In the genomic region with DNA sequence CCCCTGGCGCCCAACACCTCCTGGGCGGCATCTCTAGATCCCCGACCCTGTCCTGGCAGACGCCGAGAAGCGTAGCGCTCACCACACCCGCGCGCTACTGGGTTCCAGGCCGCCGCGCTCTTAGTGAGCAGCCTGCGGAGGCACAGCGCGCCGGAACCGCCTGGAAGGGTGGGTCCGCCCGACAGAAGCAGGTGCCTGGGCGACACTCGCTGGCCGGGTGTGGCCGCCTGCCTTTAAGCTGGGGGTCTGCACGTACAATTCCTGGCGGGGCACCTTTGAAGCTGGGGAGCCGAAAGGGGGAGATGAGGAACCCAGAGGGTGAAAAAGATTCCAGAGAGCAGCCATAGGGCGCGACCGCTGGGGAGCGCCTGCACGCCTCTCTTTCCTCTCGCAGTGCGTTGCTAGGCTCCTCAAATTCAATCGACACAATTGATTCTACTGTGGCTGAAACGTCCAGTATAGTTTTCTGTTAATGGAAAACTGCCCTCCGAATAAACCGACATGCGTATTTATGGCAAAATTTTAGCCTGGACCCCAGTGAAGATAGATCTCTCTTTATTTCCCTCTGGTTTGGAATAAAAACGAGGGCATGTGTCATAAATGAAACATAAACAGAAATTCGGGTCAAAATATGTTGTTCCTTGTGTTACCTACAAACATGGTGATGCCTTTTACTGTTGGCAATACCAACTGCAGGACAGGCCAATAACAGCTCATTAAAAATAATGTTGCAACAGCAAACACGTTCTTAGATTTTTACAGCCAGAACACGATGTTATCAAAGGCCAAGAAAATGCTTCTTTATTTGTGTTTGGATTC, we compare ENCODE assay signal across 1 cellular context.
TF ChIP-seq lines count a peak whose summit lies in the region.

No MANE protein-coding gene starts in this region.

TF ChIP-seq in HEK293T, 16 proteins besides CTCF, POLR2A, EP300 and RAD21 (continued from another document):
- TF ChIP-seq SP1 (IDR thresholded peaks at IDR 0.05) (no peak), BHLHE40 (IDR thresholded peaks at IDR 0.05; ENCODE audit: borderline replicate concordance) (no peak), FOXM1 (IDR thresholded peaks at IDR 0.05; ENCODE audit: borderline replicate concordance) (no peak)
- TF ChIP-seq, protein P1, sequence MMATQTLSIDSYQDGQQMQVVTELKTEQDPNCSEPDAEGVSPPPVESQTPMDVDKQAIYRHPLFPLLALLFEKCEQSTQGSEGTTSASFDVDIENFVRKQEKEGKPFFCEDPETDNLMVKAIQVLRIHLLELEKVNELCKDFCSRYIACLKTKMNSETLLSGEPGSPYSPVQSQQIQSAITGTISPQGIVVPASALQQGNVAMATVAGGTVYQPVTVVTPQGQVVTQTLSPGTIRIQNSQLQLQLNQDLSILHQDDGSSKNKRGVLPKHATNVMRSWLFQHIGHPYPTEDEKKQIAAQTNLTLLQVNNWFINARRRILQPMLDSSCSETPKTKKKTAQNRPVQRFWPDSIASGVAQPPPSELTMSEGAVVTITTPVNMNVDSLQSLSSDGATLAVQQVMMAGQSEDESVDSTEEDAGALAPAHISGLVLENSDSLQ (IDR thresholded peaks at IDR 0.05), result no peak
